In the genomic region with DNA sequence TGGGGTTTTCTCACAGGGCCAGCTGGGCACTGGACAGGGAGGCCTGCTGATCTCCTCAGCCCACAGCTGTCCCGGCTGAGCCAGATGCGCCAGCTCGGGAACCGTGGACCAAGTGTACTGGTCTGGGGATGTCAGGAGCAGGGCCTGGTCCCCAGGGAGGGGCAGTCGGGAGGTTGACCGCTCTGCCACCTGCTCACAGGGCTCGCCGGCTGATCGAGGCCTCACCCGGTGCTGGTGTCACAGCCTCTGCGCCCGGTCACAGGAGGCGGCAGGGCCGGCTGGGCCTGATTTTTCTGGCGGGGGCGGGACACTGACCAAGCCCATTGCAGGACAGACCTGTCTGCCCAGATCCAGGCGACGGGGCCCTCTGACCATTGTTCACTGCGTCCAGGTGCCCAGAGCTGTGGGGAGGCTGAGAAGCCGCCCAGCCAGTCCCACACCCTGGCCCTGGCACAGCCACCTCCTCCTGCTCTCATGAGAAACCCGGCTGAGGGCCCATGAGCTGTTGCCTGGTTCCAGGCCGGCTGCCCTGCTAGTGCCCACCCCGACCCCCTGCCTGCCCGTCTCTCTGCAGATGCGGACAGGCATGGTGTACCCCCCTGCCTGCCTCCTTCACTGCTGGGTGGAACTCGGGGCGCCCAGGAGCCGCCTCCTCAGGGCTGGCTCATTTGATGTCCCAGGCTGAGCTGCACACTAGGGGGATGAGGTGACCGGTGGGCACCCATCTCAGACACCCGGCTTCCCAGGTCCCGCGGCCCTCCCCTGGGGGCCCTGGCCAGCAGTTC, we compare ENCODE assay signal across 13 cellular contexts. TPM values are rescaled to one million over a fixed set of nuclear protein-coding genes. Genes with fewer than 3 reads are reported as not detected.
DNase-seq lines count a peak whose midpoint lies in the region; ATAC-seq, FAIRE-seq and TF ChIP-seq lines count a peak whose summit lies in the region.
"Had no signal": no experiment of that assay in that cellular context is flagged by ENCODE, and none has a peak within 500 bp of the region (broad histone marks: within the 10 kb centered on the region; RNA-seq: fewer than 3 reads in every experiment).

No MANE protein-coding gene starts in this region.

- no peak overlapping the region for H3K27ac Mint-ChIP-seq in WTC11
- no peak overlapping the region for H3K27ac Mint-ChIP-seq in activated CD4-positive, alpha-beta T cell treated with anti-CD3 and anti-CD28 coated beads, Interleukin-2, amount 10 ng/mL, durations not matched to agents 24 days and 14 days
- H3K27ac Mint-ChIP-seq: CD4-positive, CD25-positive, alpha-beta regulatory T cell had no signal

- H3K27me3 ChIP-seq in HCT116 (ENCODE audit: insufficient read depth, low read length) = no peaks in the 10 kb centered on the region
- H3K27me3 ChIP-seq in HepG2 (ENCODE audit: control insufficient read depth in 1 of 2, insufficient read depth in 2 of 2, low read length in 2 of 2) = peaks cover 8 to 15% of the 10 kb centered on the region in 2 experiments; a peak in 2 of 5 replicates
- peaks cover 0 to 12% (median 0%) of the 10 kb centered on the region in 3 donors for H3K27me3 ChIP-seq in stomach
- H3K27me3 ChIP-seq: ovary had no signal

- no peaks in the 10 kb centered on the region for H3K27me3 Mint-ChIP-seq in WTC11 (ENCODE audit: low read depth)
- H3K27me3 Mint-ChIP-seq in activated CD4-positive, alpha-beta T cell treated with anti-CD3 and anti-CD28 coated beads, Interleukin-2, amount 10 ng/mL, durations not matched to agents 24 days and 14 days = no peaks in the 10 kb centered on the region
- H3K27me3 Mint-ChIP-seq: CD4-positive, CD25-positive, alpha-beta regulatory T cell had no signal

- H3K9me2 ChIP-seq in HCT116 (ENCODE audit: insufficient read depth) = no peaks in the 10 kb centered on the region

- peak overlapping the region; percentile 32; the same call in 1 of the 2 replicates for H3K27ac ChIP-seq in HCT116 (ENCODE audit: low read depth, low read length)
- H3K27ac ChIP-seq in HepG2 (ENCODE audit: extremely low read length, insufficient read depth, low read length) = no peak overlapping the region
- H3K27ac ChIP-seq in stomach = peak overlapping the region; percentile 70 to 84 (median 71)
- H3K27ac ChIP-seq: ovary had no signal

- TF ChIP-seq POLR2A in HCT116 (IDR thresholded peaks at IDR 0.05; ENCODE audit: borderline replicate concordance, extremely low read depth, insufficient read depth, insufficient read length) (no peak), HepG2 (IDR thresholded peaks at IDR 0.05; ENCODE audit: insufficient read depth in 1 of 2, low read depth in 2 of 2, low read length in 2 of 2) (no peak), stomach (IDR thresholded peaks at IDR 0.05) (no peak)

- TF ChIP-seq EP300 in HepG2 (IDR thresholded peaks at IDR 0.05; ENCODE audit: low read depth in 2 of 2, low read length in 2 of 2) (no peak), HepG2 (CRISPR knock-in tag; IDR thresholded peaks at IDR 0.05; ENCODE audit: borderline replicate concordance) (no peak), stomach (IDR thresholded peaks at IDR 0.05) (no peak)

- POLR2A ChIA-PET in HCT116 (lab: Charles Lee) = interaction anchor here (0.9 kb wide), 1 partner anchor 24 kb away, joined by 3 read pairs; no protein-coding TSS in a partner anchor
- POLR2A ChIA-PET in WTC11 (lab: Charles Lee) = interaction anchor here (0.5 kb wide), 1 partner anchor 503 kb away, joined by 3 read pairs; no protein-coding TSS in a partner anchor
- POLR2A ChIA-PET in HepG2 (lab: Yijun Ruan, JAX) = interaction anchor here (0.9 to 6.4 kb wide), 2 partner anchors 25 to 43 kb away, joined by 3 to 108 read pairs; no protein-coding TSS in a partner anchor

- H3K4me1 Mint-ChIP-seq in WTC11 = peaks cover 5% of the 10 kb centered on the region
- H3K4me1 Mint-ChIP-seq in activated CD4-positive, alpha-beta T cell treated with anti-CD3 and anti-CD28 coated beads, Interleukin-2, amount 10 ng/mL, durations not matched to agents 24 days and 14 days = no peaks in the 10 kb centered on the region

- ATAC-seq in HCT116 (no peak), WTC11 (no peak), HepG2 (no peak), GM21825 (IDR thresholded peaks at IDR 0.05; ENCODE audit: unreplicated experiment) (no peak)

- H3K4me3 Mint-ChIP-seq in WTC11 = no peak overlapping the region
- no peak overlapping the region for H3K4me3 Mint-ChIP-seq in activated CD4-positive, alpha-beta T cell treated with anti-CD3 and anti-CD28 coated beads, Interleukin-2, amount 10 ng/mL, durations not matched to agents 24 days and 14 days
- H3K4me3 Mint-ChIP-seq: CD4-positive, CD25-positive, alpha-beta regulatory T cell had no signal

- TF ChIP-seq CTCF in HCT116 (IDR thresholded peaks at IDR 0.05 in 2 of 3, conservative IDR thresholded peaks at IDR 0.05 in 1 of 3; ENCODE audit: borderline replicate concordance in 1 of 3, insufficient read depth in 1 of 3, low read depth in 2 of 3, low read length in 2 of 3) (no peak), WTC11 (IDR thresholded peaks at IDR 0.05) (no peak), HepG2 (CRISPR knock-in tag; IDR thresholded peaks at IDR 0.05) (no peak), stomach (IDR thresholded peaks at IDR 0.05) (no peak)

- H2AFZ ChIP-seq in HCT116 (ENCODE audit: low read depth, low read length, poor library complexity, severe bottlenecking) = peak overlapping the region; percentile 10
- no peak overlapping the region for H2AFZ ChIP-seq in HepG2 (ENCODE audit: low read length)

- peaks cover 33 to 65% of the 10 kb centered on the region in 2 experiments for H3K4me1 ChIP-seq in HCT116 (ENCODE audit: control insufficient read depth in 1 of 2, insufficient read depth in 2 of 2, low read length in 2 of 2)
- peaks cover 63% of the 10 kb centered on the region for H3K4me1 ChIP-seq in HepG2 (ENCODE audit: insufficient read depth, low read length)
- peaks cover 19 to 60% (median 54%) of the 10 kb centered on the region in 4 donors for H3K4me1 ChIP-seq in stomach

- H3K36me3 ChIP-seq in HCT116 (ENCODE audit: control insufficient read depth in 1 of 2, insufficient read depth in 2 of 2, low read length in 2 of 2) (no peaks in the 10 kb centered on the region), HepG2 (replicated peaks in 1 of 2; ENCODE audit: control insufficient read depth in 1 of 2, insufficient read depth in 2 of 2, low read length in 2 of 2) (no peaks in the 10 kb centered on the region; a peak in 1 of 5 replicates), stomach (no peaks in the 10 kb centered on the region)
- H3K36me3 ChIP-seq: ovary had no signal

- in situ Hi-C loops in HepG2 (cut with HindIII; ENCODE audit: extremely low pct_ligation_motif_present, low pct_unique_long_range_greater_than_20kb) = loop anchor here (5.0 kb wide), 1 partner anchor 57 kb away; a partner anchor contains a TSS

- RAD21 ChIA-PET in HCT116 (lab: Charles Lee; ENCODE audit: low non-redundant PET in 1 of 2, low total read pairs in 2 of 2, uncharacterized antibody in 2 of 2, unreplicated experiment in 2 of 2) = no interaction called here

- H4K20me1 ChIP-seq in HCT116 (ENCODE audit: insufficient read depth) (no peaks in the 10 kb centered on the region), HepG2 (ENCODE audit: insufficient read depth, low read length) (no peaks in the 10 kb centered on the region)

- no peak for DNase-seq in HCT116 (ENCODE audit: low read depth, low spot score)
- DNase-seq in WTC11 (ENCODE audit: low spot score) = no peak
- DNase-seq in HepG2 (ENCODE audit: low spot score) = no peak
- peak; percentile 93 for DNase-seq in stomach
- no peak for DNase-seq in activated gamma-delta T cell (lab: John Stamatoyannopoulos, UW)
- no peak for DNase-seq in activated CD4-positive, alpha-beta T cell treated with anti-CD3 and anti-CD28 coated beads, Interleukin-2, amount 10 ng/mL, durations not matched to agents 24 days and 14 days
- DNase-seq: amygdala; CD4-positive, CD25-positive, alpha-beta regulatory T cell; midbrain; NCI-H1436; NCI-H446 treated with DMSO at 0.1 percent for 48 hours had no signal

- H3K9me3 Mint-ChIP-seq in WTC11 = no peaks in the 10 kb centered on the region
- no peaks in the 10 kb centered on the region for H3K9me3 Mint-ChIP-seq in activated CD4-positive, alpha-beta T cell treated with anti-CD3 and anti-CD28 coated beads, Interleukin-2, amount 10 ng/mL, durations not matched to agents 24 days and 14 days
- H3K9me3 Mint-ChIP-seq: CD4-positive, CD25-positive, alpha-beta regulatory T cell had no signal

- BruUV-seq in HCT116 (replicated peaks; lab: Mats Ljungman, UMichigan) (no TSS peak), HepG2 (replicated peaks; lab: Mats Ljungman, UMichigan) (no TSS peak)

- H3K79me2 ChIP-seq in HCT116 (ENCODE audit: insufficient read depth, low read length) = peaks cover 9% of the 10 kb centered on the region; the same call in 1 of the 2 replicates
- H3K79me2 ChIP-seq in HepG2 (ENCODE audit: insufficient read depth, low read length) = no peaks in the 10 kb centered on the region

- FAIRE-seq in HepG2 (lab: Jason Lieb, UNC) = no peak

- H3K9ac ChIP-seq in HCT116 (ENCODE audit: low read length) (peak overlapping the region; percentile 43), HepG2 (ENCODE audit: insufficient read depth, low read depth, low read length) (0 out of 2 replicates have a peak overlapping the region, but pooled peaks have one; percentile 11)

- intact Hi-C loops in HCT116 (cut with micrococcal nuclease) (no loop called here), HepG2 (cut with micrococcal nuclease; ENCODE audit: unreplicated experiment) (loop anchor here (5.0 kb wide), 1 partner anchor 37 kb away; no protein-coding TSS in a partner anchor), stomach (cut with DNase I; ENCODE audit: low total_unique reads) (no loop called here)
- intact Hi-C loops in activated CD4-positive, alpha-beta T cell treated with anti-CD3 and anti-CD28 coated beads, Interleukin-2, amount 10 ng/mL, durations not matched to agents 24 days and 14 days (cut with micrococcal nuclease) = no loop called here

- TF ChIP-seq RAD21 in HCT116 (IDR thresholded peaks at IDR 0.05; ENCODE audit: low read depth) (no peak), HepG2 (CRISPR knock-in tag; IDR thresholded peaks at IDR 0.05) (no peak)

- no peaks in the 10 kb centered on the region for H3K9me3 ChIP-seq in HCT116 (ENCODE audit: control insufficient read depth in 1 of 2, insufficient read depth in 1 of 2, low read depth in 1 of 2, low read length in 2 of 2)
- no peaks in the 10 kb centered on the region for H3K9me3 ChIP-seq in HepG2 (ENCODE audit: low read length)
- no peaks in the 10 kb centered on the region for H3K9me3 ChIP-seq in stomach
- H3K9me3 ChIP-seq: ovary had no signal

- WGBS in HepG2 (ENCODE audit: low lambda C conversion rate) = 84% methylated on average over 15 of the region's 32 CpGs
- 45 to 86% (median 66%) methylated on average over 4 to 32 of the region's 32 CpGs for WGBS in stomach, 5 donors

- H3K36me3 Mint-ChIP-seq in WTC11 = no peaks in the 10 kb centered on the region
- H3K36me3 Mint-ChIP-seq in activated CD4-positive, alpha-beta T cell treated with anti-CD3 and anti-CD28 coated beads, Interleukin-2, amount 10 ng/mL, durations not matched to agents 24 days and 14 days (ENCODE audit: low read depth) = no peaks in the 10 kb centered on the region
- H3K36me3 Mint-ChIP-seq: CD4-positive, CD25-positive, alpha-beta regulatory T cell had no signal

- H3K4me3 ChIP-seq in HCT116 (replicated peaks in 1 of 2; ENCODE audit: low read depth in 1 of 2, low read length in 2 of 2) (peak overlapping the region in 1 of 2 experiments; percentile 10; a peak in 1 of 4 replicates), HepG2 (replicated peaks in 1 of 3; ENCODE audit: insufficient read depth in 1 of 3, low read depth in 2 of 3, low read length in 3 of 3) (peak overlapping the region in 1 of 3 experiments; percentile 24; a peak in 1 of 6 replicates), stomach (no peak overlapping the region)
- H3K4me3 ChIP-seq: ovary had no signal

- CTCF ChIA-PET in HCT116 (lab: Charles Lee) (interaction anchor here (1.2 to 1.6 kb wide), 3 partner anchors 43 to 366 kb away, joined by 4 to 6 read pairs (median 5); no protein-coding TSS in a partner anchor), WTC11 (lab: Charles Lee) (interaction anchor here (0.6 to 1.3 kb wide), 11 partner anchors 9 to 127 kb away, joined by 3 to 8 read pairs (median 3); a partner anchor contains a TSS), HepG2 (lab: Yijun Ruan, JAX; ENCODE audit: low intra/inter-chr PET ratio, low total read pairs) (no interaction called here)

- H3K4me2 ChIP-seq in HCT116 (ENCODE audit: low read length) = peak overlapping the region; percentile 68
- 0 out of 2 replicates have a peak overlapping the region, but pooled peaks have one; percentile 42 for H3K4me2 ChIP-seq in HepG2 (ENCODE audit: low read depth, low read length)

RNA-seq across cellular contexts. Expression of a gene that starts 3.0 kb away (rescaled TPM):
- total RNA-seq in HCT116 (2021; ENCODE audit: unreplicated experiment) (34.8 TPM), WTC11 (2021) (1.3 to 1.4 TPM (median 1.3 TPM) in 3 replicates), HepG2 (2016; rRNA removed; fragmentation: Illumina TruSeq; extraction: Trizol) (3.1 and 9.5 TPM in 2 replicates), stomach (10 to 100 TPM; 10.6 to 99.4 (median 22.3) TPM)
- 21.4 and 21.7 TPM in 2 replicates for polyA plus RNA-seq in HCT116 (2012)
- total RNA-seq in HepG2 (2016; cell fraction: cytosol; rRNA removed; fragmentation: Illumina TruSeq; extraction: Trizol; ENCODE audit: low read depth) = 4.3 and 4.6 TPM in 2 replicates
- total RNA-seq in HepG2 (2016; cell fraction: insoluble cytoplasmic fraction; rRNA removed; fragmentation: Illumina TruSeq; extraction: Trizol) = 3.8 and 10.6 TPM in 2 replicates
- total RNA-seq in HepG2 (2016; cell fraction: membrane; rRNA removed; fragmentation: Illumina TruSeq; extraction: Trizol) = 5.7 and 6.3 TPM in 2 replicates
- 11.4 and 11.7 TPM in 2 replicates for total RNA-seq in HepG2 (2016; cell fraction: nucleus; rRNA removed; fragmentation: Illumina TruSeq; extraction: Trizol)
- polyA plus RNA-seq in HepG2 (2011; rRNA removed) (20.4 and 33.1 TPM in 2 replicates), stomach (10 to 100 TPM in 1 of 3 donors, 1 to 10 TPM in 2; 3.8 to 36.8 (median 9.1) TPM)
- 9.9 and 13.2 TPM in 2 replicates for polyA plus RNA-seq in HepG2 (2011; cell fraction: cytosol; rRNA removed)
- 144 and 175 TPM in 2 replicates for polyA plus RNA-seq in HepG2 (2011; cell fraction: nucleus; rRNA removed)
- polyA plus RNA-seq in HepG2 (2012) = 8.4 and 10.9 TPM in 2 replicates
- polyA plus RNA-seq in HepG2 (2016; cell fraction: cytosol; fragmentation: Illumina TruSeq; extraction: Trizol; ENCODE audit: low read depth) = 3.6 and 4.0 TPM in 2 replicates
- 4.3 and 5.0 TPM in 2 replicates for polyA plus RNA-seq in HepG2 (2016; cell fraction: insoluble cytoplasmic fraction; fragmentation: Illumina TruSeq; extraction: Trizol; ENCODE audit: low read depth)
- polyA plus RNA-seq in HepG2 (2016; cell fraction: membrane; fragmentation: Illumina TruSeq; extraction: Trizol; ENCODE audit: low read depth) = 4.3 and 5.3 TPM in 2 replicates
- polyA plus RNA-seq in HepG2 (2016; cell fraction: nucleus; fragmentation: Illumina TruSeq; extraction: Trizol; ENCODE audit: insufficient read depth, low read depth) = 25.4 and 29.2 TPM in 2 replicates
- polyA minus RNA-seq in HepG2 (2011; rRNA and poly(A)+ RNA removed; ENCODE audit: low replicate concordance) = 70.5 and 85.2 TPM in 2 replicates
- polyA minus RNA-seq in HepG2 (2011; cell fraction: cytosol; rRNA and poly(A)+ RNA removed) = 6.3 and 12.4 TPM in 2 replicates
- 27.6 and 31.7 TPM in 2 replicates for polyA minus RNA-seq in HepG2 (2011; cell fraction: nucleus; rRNA and poly(A)+ RNA removed)
- not detected in 2 replicates for total RNA-seq in activated CD4-positive, alpha-beta T cell treated with anti-CD3 and anti-CD28 coated beads, Interleukin-2, amount 10 ng/mL, durations not matched to agents 24 days and 14 days
- total RNA-seq: CD4-positive, CD25-positive, alpha-beta regulatory T cell had no signal

RNA-seq across cellular contexts. Expression of a gene that starts 10.8 kb away (rescaled TPM):
- 60.9 TPM for total RNA-seq in HCT116 (2021; ENCODE audit: unreplicated experiment)
- 82.1 and 82.9 TPM in 2 replicates for polyA plus RNA-seq in HCT116 (2012)
- total RNA-seq in WTC11 (2021) = 33.3 to 50.7 TPM (median 45.9 TPM) in 3 replicates
- 46.7 and 48.4 TPM in 2 replicates for total RNA-seq in HepG2 (2016; rRNA removed; fragmentation: Illumina TruSeq; extraction: Trizol)
- 83.1 and 98.2 TPM in 2 replicates for total RNA-seq in HepG2 (2016; cell fraction: cytosol; rRNA removed; fragmentation: Illumina TruSeq; extraction: Trizol; ENCODE audit: low read depth)
- total RNA-seq in HepG2 (2016; cell fraction: insoluble cytoplasmic fraction; rRNA removed; fragmentation: Illumina TruSeq; extraction: Trizol) = 50.6 and 51.2 TPM in 2 replicates
- total RNA-seq in HepG2 (2016; cell fraction: membrane; rRNA removed; fragmentation: Illumina TruSeq; extraction: Trizol) = 102 and 118 TPM in 2 replicates
- total RNA-seq in HepG2 (2016; cell fraction: nucleus; rRNA removed; fragmentation: Illumina TruSeq; extraction: Trizol) = 24.1 and 28.4 TPM in 2 replicates
- 29.3 and 29.6 TPM in 2 replicates for polyA plus RNA-seq in HepG2 (2011; rRNA removed)
- polyA plus RNA-seq in HepG2 (2011; cell fraction: cytosol; rRNA removed) = 36.1 and 44.9 TPM in 2 replicates
- polyA plus RNA-seq in HepG2 (2011; cell fraction: nucleus; rRNA removed) = 29.2 and 39.8 TPM in 2 replicates
- polyA plus RNA-seq in HepG2 (2012) = 15.8 and 28.3 TPM in 2 replicates
- polyA plus RNA-seq in HepG2 (2016; cell fraction: cytosol; fragmentation: Illumina TruSeq; extraction: Trizol; ENCODE audit: low read depth) = 72.7 and 106 TPM in 2 replicates
- polyA plus RNA-seq in HepG2 (2016; cell fraction: insoluble cytoplasmic fraction; fragmentation: Illumina TruSeq; extraction: Trizol; ENCODE audit: low read depth) = 49.5 and 55.3 TPM in 2 replicates
- 82.6 and 104 TPM in 2 replicates for polyA plus RNA-seq in HepG2 (2016; cell fraction: membrane; fragmentation: Illumina TruSeq; extraction: Trizol; ENCODE audit: low read depth)
- 48.5 and 51.1 TPM in 2 replicates for polyA plus RNA-seq in HepG2 (2016; cell fraction: nucleus; fragmentation: Illumina TruSeq; extraction: Trizol; ENCODE audit: insufficient read depth, low read depth)
- polyA minus RNA-seq in HepG2 (2011; rRNA and poly(A)+ RNA removed; ENCODE audit: low replicate concordance) = 17.7 and 43.7 TPM in 2 replicates
- 8.9 and 9.7 TPM in 2 replicates for polyA minus RNA-seq in HepG2 (2011; cell fraction: cytosol; rRNA and poly(A)+ RNA removed)
- 4.7 and 6.2 TPM in 2 replicates for polyA minus RNA-seq in HepG2 (2011; cell fraction: nucleus; rRNA and poly(A)+ RNA removed)
- total RNA-seq in stomach = 10 to 100 TPM in 3 of 5 donors, 1 to 10 TPM in 1, not detected in 1; 4.9 to 33.3 (median 16.3) TPM
- 10 to 100 TPM; 66.9 to 71.5 (median 67.7) TPM for polyA plus RNA-seq in stomach
- 58.0 and 58.5 TPM in 2 replicates for total RNA-seq in activated CD4-positive, alpha-beta T cell treated with anti-CD3 and anti-CD28 coated beads, Interleukin-2, amount 10 ng/mL, durations not matched to agents 24 days and 14 days

RNA-seq across cellular contexts. Expression of a gene that starts 28.5 kb away (rescaled TPM):
- total RNA-seq in HCT116 (2021; ENCODE audit: unreplicated experiment) (56.3 TPM), WTC11 (2021) (15.7 to 21.7 TPM (median 18.7 TPM) in 3 replicates), HepG2 (2016; rRNA removed; fragmentation: Illumina TruSeq; extraction: Trizol) (9.2 and 10.4 TPM in 2 replicates), stomach (10 to 100 TPM; 17.4 to 56.0 (median 35.4) TPM)
- 35.3 and 61.9 TPM in 2 replicates for polyA plus RNA-seq in HCT116 (2012)
- 1.4 and 1.5 TPM in 2 replicates for total RNA-seq in HepG2 (2016; cell fraction: cytosol; rRNA removed; fragmentation: Illumina TruSeq; extraction: Trizol; ENCODE audit: low read depth)
- 8.1 and 11.1 TPM in 2 replicates for total RNA-seq in HepG2 (2016; cell fraction: insoluble cytoplasmic fraction; rRNA removed; fragmentation: Illumina TruSeq; extraction: Trizol)
- 4.0 and 4.6 TPM in 2 replicates for total RNA-seq in HepG2 (2016; cell fraction: membrane; rRNA removed; fragmentation: Illumina TruSeq; extraction: Trizol)
- 6.5 TPM in 2 replicates for total RNA-seq in HepG2 (2016; cell fraction: nucleus; rRNA removed; fragmentation: Illumina TruSeq; extraction: Trizol)
- polyA plus RNA-seq in HepG2 (2011; rRNA removed) (7.3 and 13.8 TPM in 2 replicates), stomach (10 to 100 TPM; 15.1 to 44.7 (median 29.5) TPM)
- 6.2 and 7.3 TPM in 2 replicates for polyA plus RNA-seq in HepG2 (2011; cell fraction: cytosol; rRNA removed)
- polyA plus RNA-seq in HepG2 (2011; cell fraction: nucleus; rRNA removed) = 63.2 and 72.7 TPM in 2 replicates
- polyA plus RNA-seq in HepG2 (2012) = 15.2 and 31.6 TPM in 2 replicates
- polyA plus RNA-seq in HepG2 (2016; cell fraction: cytosol; fragmentation: Illumina TruSeq; extraction: Trizol; ENCODE audit: low read depth) = 0.54 and 0.61 TPM in 2 replicates
- polyA plus RNA-seq in HepG2 (2016; cell fraction: insoluble cytoplasmic fraction; fragmentation: Illumina TruSeq; extraction: Trizol; ENCODE audit: low read depth) = 6.5 and 8.2 TPM in 2 replicates
- polyA plus RNA-seq in HepG2 (2016; cell fraction: membrane; fragmentation: Illumina TruSeq; extraction: Trizol; ENCODE audit: low read depth) = 1.9 TPM in 2 replicates
- polyA plus RNA-seq in HepG2 (2016; cell fraction: nucleus; fragmentation: Illumina TruSeq; extraction: Trizol; ENCODE audit: insufficient read depth, low read depth) = 19.6 and 20.9 TPM in 2 replicates
- 11.1 and 17.4 TPM in 2 replicates for polyA minus RNA-seq in HepG2 (2011; rRNA and poly(A)+ RNA removed; ENCODE audit: low replicate concordance)
- polyA minus RNA-seq in HepG2 (2011; cell fraction: cytosol; rRNA and poly(A)+ RNA removed) = 12.7 and 12.8 TPM in 2 replicates
- 10.8 and 12.7 TPM in 2 replicates for polyA minus RNA-seq in HepG2 (2011; cell fraction: nucleus; rRNA and poly(A)+ RNA removed)
- total RNA-seq in activated CD4-positive, alpha-beta T cell treated with anti-CD3 and anti-CD28 coated beads, Interleukin-2, amount 10 ng/mL, durations not matched to agents 24 days and 14 days = 42.9 and 45.5 TPM in 2 replicates

RNA-seq across cellular contexts. Expression of a gene that starts 54.8 kb away (rescaled TPM):
- 167 TPM for total RNA-seq in HCT116 (2021; ENCODE audit: unreplicated experiment)
- 100 TPM in 2 replicates for polyA plus RNA-seq in HCT116 (2012)
- total RNA-seq in WTC11 (2021) = 143 to 161 TPM (median 150 TPM) in 3 replicates
- total RNA-seq in HepG2 (2016; rRNA removed; fragmentation: Illumina TruSeq; extraction: Trizol) = 17.3 and 29.0 TPM in 2 replicates
- 5.1 and 5.5 TPM in 2 replicates for total RNA-seq in HepG2 (2016; cell fraction: cytosol; rRNA removed; fragmentation: Illumina TruSeq; extraction: Trizol; ENCODE audit: low read depth)
- 10.4 and 29.7 TPM in 2 replicates for total RNA-seq in HepG2 (2016; cell fraction: insoluble cytoplasmic fraction; rRNA removed; fragmentation: Illumina TruSeq; extraction: Trizol)
- 7.6 and 9.1 TPM in 2 replicates for total RNA-seq in HepG2 (2016; cell fraction: membrane; rRNA removed; fragmentation: Illumina TruSeq; extraction: Trizol)
- total RNA-seq in HepG2 (2016; cell fraction: nucleus; rRNA removed; fragmentation: Illumina TruSeq; extraction: Trizol) = 41.5 and 48.7 TPM in 2 replicates
- polyA plus RNA-seq in HepG2 (2011; rRNA removed) = 13.7 and 18.2 TPM in 2 replicates
- 13.7 and 18.1 TPM in 2 replicates for polyA plus RNA-seq in HepG2 (2011; cell fraction: cytosol; rRNA removed)
- polyA plus RNA-seq in HepG2 (2011; cell fraction: nucleus; rRNA removed) = 167 and 254 TPM in 2 replicates
- 20.5 and 22.5 TPM in 2 replicates for polyA plus RNA-seq in HepG2 (2012)
- 3.9 and 4.3 TPM in 2 replicates for polyA plus RNA-seq in HepG2 (2016; cell fraction: cytosol; fragmentation: Illumina TruSeq; extraction: Trizol; ENCODE audit: low read depth)
- polyA plus RNA-seq in HepG2 (2016; cell fraction: insoluble cytoplasmic fraction; fragmentation: Illumina TruSeq; extraction: Trizol; ENCODE audit: low read depth) = 11.9 and 26.2 TPM in 2 replicates
- 6.0 and 6.1 TPM in 2 replicates for polyA plus RNA-seq in HepG2 (2016; cell fraction: membrane; fragmentation: Illumina TruSeq; extraction: Trizol; ENCODE audit: low read depth)
- 118 and 123 TPM in 2 replicates for polyA plus RNA-seq in HepG2 (2016; cell fraction: nucleus; fragmentation: Illumina TruSeq; extraction: Trizol; ENCODE audit: insufficient read depth, low read depth)
- 33.5 and 55.8 TPM in 2 replicates for polyA minus RNA-seq in HepG2 (2011; rRNA and poly(A)+ RNA removed; ENCODE audit: low replicate concordance)
- 18.4 and 23.7 TPM in 2 replicates for polyA minus RNA-seq in HepG2 (2011; cell fraction: cytosol; rRNA and poly(A)+ RNA removed)
- 25.5 and 29.1 TPM in 2 replicates for polyA minus RNA-seq in HepG2 (2011; cell fraction: nucleus; rRNA and poly(A)+ RNA removed)
- 100 to 1,000 TPM in 1 of 5 donors, 10 to 100 TPM in 4; 24.4 to 724 (median 81.7) TPM for total RNA-seq in stomach
- 10 to 100 TPM; 34.2 to 65.4 (median 46.9) TPM for polyA plus RNA-seq in stomach
- 89.5 and 94.3 TPM in 2 replicates for total RNA-seq in activated CD4-positive, alpha-beta T cell treated with anti-CD3 and anti-CD28 coated beads, Interleukin-2, amount 10 ng/mL, durations not matched to agents 24 days and 14 days
